Comparison of ENCODE assay signal across 18 cellular contexts in the genomic region with DNA sequence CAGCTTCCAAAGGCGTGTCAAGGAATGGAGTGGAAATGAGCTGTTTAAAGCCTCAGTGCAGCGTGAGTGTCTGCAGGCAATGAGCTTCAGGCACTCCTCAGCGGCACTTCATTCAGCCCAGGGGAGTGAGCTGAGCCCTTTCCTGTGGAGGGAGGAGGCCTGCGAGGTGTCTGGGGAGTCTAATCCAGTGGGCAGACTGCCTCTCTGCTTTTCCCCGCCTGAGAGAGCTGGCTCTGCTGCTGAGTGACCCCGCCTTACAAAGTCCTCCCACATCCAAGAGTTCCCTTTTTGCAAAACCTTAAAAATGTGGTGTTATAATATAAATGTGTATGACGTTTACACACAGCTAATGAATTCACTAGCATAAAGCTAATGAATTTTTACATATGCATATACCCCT. TPM values are rescaled to one million over a fixed set of nuclear protein-coding genes. Genes with fewer than 3 reads are reported as not detected.
A peak's percentile ranks its signal among the peaks of the same experiment; 100 is the strongest.
DNase-seq lines count a peak whose midpoint lies in the region; ATAC-seq and TF ChIP-seq lines count a peak whose summit lies in the region.
"Had no signal": no experiment of that assay in that cellular context is flagged by ENCODE, and none has a peak within 500 bp of the region (broad histone marks: within the 10 kb centered on the region; RNA-seq: fewer than 3 reads in every experiment).

No MANE protein-coding gene starts in this region.

- peaks cover 52% of the 10 kb centered on the region for H3K4me1 ChIP-seq in BLaER1
- peaks cover 4 to 8% of the 10 kb centered on the region in 2 donors for H3K4me1 ChIP-seq in left lung
- H3K4me1 ChIP-seq: Caco-2 had no signal

- H3K4me2 ChIP-seq in BLaER1 = peak overlapping the region; percentile 20; the same call in 1 of the 2 replicates

- TF ChIP-seq CTCF in left lung (IDR thresholded peaks at IDR 0.05) (no peak), foreskin fibroblast (IDR thresholded peaks at IDR 0.05; ENCODE audit: low read depth, low read length) (no peak)

- H3K9me3 ChIP-seq in BLaER1 (peaks cover 7% of the 10 kb centered on the region; the same call in 1 of the 2 replicates), left lung (no peaks in the 10 kb centered on the region)
- H3K9me3 ChIP-seq: Caco-2, Peyer's patch had no signal

- H3K36me3 ChIP-seq in BLaER1 (no peaks in the 10 kb centered on the region), left lung (no peaks in the 10 kb centered on the region)
- H3K36me3 ChIP-seq: Peyer's patch had no signal

- H4K20me1 ChIP-seq in BLaER1 = no peaks in the 10 kb centered on the region

- H3K9ac ChIP-seq in BLaER1 = no peak overlapping the region

- H3K4me3 ChIP-seq in BLaER1 = no peak overlapping the region
- no peak overlapping the region for H3K4me3 ChIP-seq in left lung
- no peak overlapping the region for H3K4me3 ChIP-seq in foreskin fibroblast (ENCODE audit: low read depth in 1 of 2, low read length in 2 of 2)
- H3K4me3 ChIP-seq: Peyer's patch had no signal

- intact Hi-C loops in left lung (cut with DNase I) = loop anchor here in 1 of 2 donors (10.0 kb wide), 1 partner anchor 423 kb away; no protein-coding TSS in a partner anchor

- ATAC-seq in left lung = peak; percentile 51
- ATAC-seq in GM21723 (IDR thresholded peaks at IDR 0.05; ENCODE audit: unreplicated experiment) = no peak
- ATAC-seq: Right ventricle myocardium inferior had no signal

- H3K27me3 ChIP-seq in BLaER1 = no peaks in the 10 kb centered on the region
- H3K27me3 ChIP-seq in left lung = peaks cover 0 to 36% of the 10 kb centered on the region in 2 donors
- H3K27me3 ChIP-seq: Peyer's patch had no signal

- H3K27ac ChIP-seq in BLaER1 (no peak overlapping the region), left lung (no peak overlapping the region)
- H3K27ac ChIP-seq: HL-60, Peyer's patch had no signal

- DNase-seq in GDM1 (lab: John Stamatoyannopoulos, UW) = peak; percentile 53
- DNase-seq in UCSD-AML1 (lab: John Stamatoyannopoulos, UW; ENCODE audit: unreplicated experiment) = peak; percentile 51
- DNase-seq in left lung = no peak
- no peak for DNase-seq in COLO668 (lab: John Stamatoyannopoulos, UW; ENCODE audit: unreplicated experiment)
- no peak for DNase-seq in foreskin fibroblast
- no peak for DNase-seq in activated CD4-positive, alpha-beta T cell treated with anti-CD3 and anti-CD28 coated beads for 1 hour
- DNase-seq: Caco-2, EL, H9, NCI-H1048, NCI-H1436 treated with DMSO at 0.1 percent for 48 hours, NCI-H2029 treated with DMSO at 0.1 percent for 48 hours, NCI-H510A, Peyer's patch had no signal

RNA-seq across cellular contexts. Expression of gene LDLRAD4, which starts 7.0 kb away (rescaled TPM):
- 10 to 100 TPM; 22.6 to 26.6 TPM for total RNA-seq in left lung

Comparison
In these comparisons a context has a peak if more than half of its experiments do, and no peak if none do; other contexts are left out.
1. DNase-seq: peak in GDM1 (single experiment) and UCSD-AML1 (single experiment); none in left lung (0 of 2), COLO668 (single experiment), foreskin fibroblast (0 of 2) and activated CD4-positive, alpha-beta T cell treated with anti-CD3 and anti-CD28 coated beads for 1 hour (single experiment).